Comparison of ENCODE assay signal across 1 cellular context in the genomic region with DNA sequence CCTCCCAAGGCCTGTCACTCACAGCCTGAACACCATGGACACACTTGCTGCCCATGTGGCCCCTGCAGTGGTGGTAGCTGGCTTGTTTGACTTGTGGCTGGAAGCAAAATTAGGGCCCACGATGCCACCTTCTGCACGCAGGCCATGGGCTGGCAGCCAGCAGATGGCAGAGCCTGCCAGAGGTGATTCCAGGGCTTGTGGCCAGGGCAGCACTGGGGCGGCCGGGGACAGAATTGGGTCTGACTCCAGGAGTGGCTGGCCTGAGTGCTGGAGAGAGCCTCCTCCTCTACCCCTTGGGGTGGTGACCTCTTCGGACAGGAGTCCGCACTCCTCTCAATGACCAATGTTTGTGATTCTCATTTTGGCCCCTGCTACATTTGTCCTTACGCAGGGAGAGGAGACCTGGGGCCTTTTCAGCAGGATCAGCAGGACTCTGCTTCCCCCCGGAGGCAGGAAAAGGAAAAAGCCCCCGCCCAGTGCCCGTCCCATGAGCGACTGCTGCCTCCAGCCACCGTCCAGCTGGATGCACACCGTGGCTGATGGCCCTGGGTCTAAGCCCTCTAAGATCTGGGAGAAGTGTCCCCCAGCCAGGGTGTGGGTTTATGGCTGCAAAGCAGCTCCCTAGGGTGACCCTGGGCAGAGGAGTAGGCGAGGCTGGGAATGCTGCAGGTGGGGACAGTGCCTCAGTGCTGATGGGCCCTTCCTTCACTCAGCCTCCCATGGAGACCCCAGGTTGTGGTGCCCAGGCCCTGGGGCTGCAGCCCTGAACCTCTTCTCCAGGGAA.
TF ChIP-seq lines count a peak whose summit lies in the region.

No MANE protein-coding gene starts in this region.

TF ChIP-seq in HepG2, 621 proteins besides CTCF, POLR2A, EP300 and RAD21 (continued from another document and continues in another):
- no peak for TF ChIP-seq ZBTB39 (CRISPR knock-in tag; IDR thresholded peaks at IDR 0.05)
- TF ChIP-seq ZEB1 (IDR thresholded peaks at IDR 0.05; ENCODE audit: insufficient replicate concordance, low read depth) = no peak
- peak; percentile 97 for TF ChIP-seq HIC2 (CRISPR knock-in tag; IDR thresholded peaks at IDR 0.05; ENCODE audit: low read depth)
- TF ChIP-seq ATF5 (CRISPR knock-in tag; IDR thresholded peaks at IDR 0.05; ENCODE audit: low read depth) = no peak
- no peak for TF ChIP-seq MTF1 (CRISPR knock-in tag; IDR thresholded peaks at IDR 0.05)
- no peak for TF ChIP-seq ZNF569 (CRISPR knock-in tag; IDR thresholded peaks at IDR 0.05; ENCODE audit: borderline replicate concordance)
- no peak for TF ChIP-seq ZNF570 (CRISPR knock-in tag; IDR thresholded peaks at IDR 0.05; ENCODE audit: borderline replicate concordance)
- TF ChIP-seq, protein P1, sequence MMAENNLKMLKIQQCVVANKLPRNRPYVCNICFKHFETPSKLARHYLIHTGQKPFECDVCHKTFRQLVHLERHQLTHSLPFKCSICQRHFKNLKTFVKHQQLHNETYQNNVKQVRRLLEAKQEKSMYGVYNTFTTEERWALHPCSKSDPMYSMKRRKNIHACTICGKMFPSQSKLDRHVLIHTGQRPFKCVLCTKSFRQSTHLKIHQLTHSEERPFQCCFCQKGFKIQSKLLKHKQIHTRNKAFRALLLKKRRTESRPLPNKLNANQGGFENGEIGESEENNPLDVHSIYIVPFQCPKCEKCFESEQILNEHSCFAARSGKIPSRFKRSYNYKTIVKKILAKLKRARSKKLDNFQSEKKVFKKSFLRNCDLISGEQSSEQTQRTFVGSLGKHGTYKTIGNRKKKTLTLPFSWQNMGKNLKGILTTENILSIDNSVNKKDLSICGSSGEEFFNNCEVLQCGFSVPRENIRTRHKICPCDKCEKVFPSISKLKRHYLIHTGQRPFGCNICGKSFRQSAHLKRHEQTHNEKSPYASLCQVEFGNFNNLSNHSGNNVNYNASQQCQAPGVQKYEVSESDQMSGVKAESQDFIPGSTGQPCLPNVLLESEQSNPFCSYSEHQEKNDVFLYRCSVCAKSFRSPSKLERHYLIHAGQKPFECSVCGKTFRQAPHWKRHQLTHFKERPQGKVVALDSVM (CRISPR knock-in tag; IDR thresholded peaks at IDR 0.05) = peak; percentile 63; the same call in 1 of the 2 replicates
- TF ChIP-seq MXD1 (CRISPR knock-in tag; IDR thresholded peaks at IDR 0.05) = no peak
- TF ChIP-seq TFDP1 (CRISPR knock-in tag; IDR thresholded peaks at IDR 0.05; ENCODE audit: borderline replicate concordance) = no peak
- TF ChIP-seq GATA4 (IDR thresholded peaks at IDR 0.05; ENCODE audit: borderline replicate concordance, low read depth) = no peak
- TF ChIP-seq TCF12 (IDR thresholded peaks at IDR 0.05) = no peak
- no peak for TF ChIP-seq TCF12 (CRISPR knock-in tag; IDR thresholded peaks at IDR 0.05)
- TF ChIP-seq REPIN1 (CRISPR knock-in tag; IDR thresholded peaks at IDR 0.05; ENCODE audit: borderline replicate concordance, low read depth) = 0 out of 2 replicates have a peak, but pooled peaks have one; percentile 36
- TF ChIP-seq NCOR1 (IDR thresholded peaks at IDR 0.05; ENCODE audit: borderline replicate concordance, low read length) = no peak
- no peak for TF ChIP-seq ZFP36L1 (CRISPR knock-in tag; IDR thresholded peaks at IDR 0.05)
- TF ChIP-seq, protein P2, sequence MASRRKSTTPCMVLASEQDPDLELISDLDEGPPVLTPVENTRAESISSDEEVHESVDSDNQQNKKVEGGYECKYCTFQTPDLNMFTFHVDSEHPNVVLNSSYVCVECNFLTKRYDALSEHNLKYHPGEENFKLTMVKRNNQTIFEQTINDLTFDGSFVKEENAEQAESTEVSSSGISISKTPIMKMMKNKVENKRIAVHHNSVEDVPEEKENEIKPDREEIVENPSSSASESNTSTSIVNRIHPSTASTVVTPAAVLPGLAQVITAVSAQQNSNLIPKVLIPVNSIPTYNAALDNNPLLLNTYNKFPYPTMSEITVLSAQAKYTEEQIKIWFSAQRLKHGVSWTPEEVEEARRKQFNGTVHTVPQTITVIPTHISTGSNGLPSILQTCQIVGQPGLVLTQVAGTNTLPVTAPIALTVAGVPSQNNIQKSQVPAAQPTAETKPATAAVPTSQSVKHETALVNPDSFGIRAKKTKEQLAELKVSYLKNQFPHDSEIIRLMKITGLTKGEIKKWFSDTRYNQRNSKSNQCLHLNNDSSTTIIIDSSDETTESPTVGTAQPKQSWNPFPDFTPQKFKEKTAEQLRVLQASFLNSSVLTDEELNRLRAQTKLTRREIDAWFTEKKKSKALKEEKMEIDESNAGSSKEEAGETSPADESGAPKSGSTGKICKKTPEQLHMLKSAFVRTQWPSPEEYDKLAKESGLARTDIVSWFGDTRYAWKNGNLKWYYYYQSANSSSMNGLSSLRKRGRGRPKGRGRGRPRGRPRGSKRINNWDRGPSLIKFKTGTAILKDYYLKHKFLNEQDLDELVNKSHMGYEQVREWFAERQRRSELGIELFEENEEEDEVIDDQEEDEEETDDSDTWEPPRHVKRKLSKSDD (CRISPR knock-in tag; IDR thresholded peaks at IDR 0.05; ENCODE audit: low read depth) = no peak
- 0 out of 2 replicates have a peak, but pooled peaks have one; percentile 32 for TF ChIP-seq SRY (CRISPR knock-in tag; IDR thresholded peaks at IDR 0.05)
- TF ChIP-seq STAT5B (CRISPR knock-in tag; IDR thresholded peaks at IDR 0.05) = no peak
- TF ChIP-seq, protein P3, sequence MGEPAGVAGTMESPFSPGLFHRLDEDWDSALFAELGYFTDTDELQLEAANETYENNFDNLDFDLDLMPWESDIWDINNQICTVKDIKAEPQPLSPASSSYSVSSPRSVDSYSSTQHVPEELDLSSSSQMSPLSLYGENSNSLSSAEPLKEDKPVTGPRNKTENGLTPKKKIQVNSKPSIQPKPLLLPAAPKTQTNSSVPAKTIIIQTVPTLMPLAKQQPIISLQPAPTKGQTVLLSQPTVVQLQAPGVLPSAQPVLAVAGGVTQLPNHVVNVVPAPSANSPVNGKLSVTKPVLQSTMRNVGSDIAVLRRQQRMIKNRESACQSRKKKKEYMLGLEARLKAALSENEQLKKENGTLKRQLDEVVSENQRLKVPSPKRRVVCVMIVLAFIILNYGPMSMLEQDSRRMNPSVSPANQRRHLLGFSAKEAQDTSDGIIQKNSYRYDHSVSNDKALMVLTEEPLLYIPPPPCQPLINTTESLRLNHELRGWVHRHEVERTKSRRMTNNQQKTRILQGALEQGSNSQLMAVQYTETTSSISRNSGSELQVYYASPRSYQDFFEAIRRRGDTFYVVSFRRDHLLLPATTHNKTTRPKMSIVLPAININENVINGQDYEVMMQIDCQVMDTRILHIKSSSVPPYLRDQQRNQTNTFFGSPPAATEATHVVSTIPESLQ (CRISPR knock-in tag; conservative IDR thresholded peaks at IDR 0.05) = no peak
- TF ChIP-seq, protein P4, sequence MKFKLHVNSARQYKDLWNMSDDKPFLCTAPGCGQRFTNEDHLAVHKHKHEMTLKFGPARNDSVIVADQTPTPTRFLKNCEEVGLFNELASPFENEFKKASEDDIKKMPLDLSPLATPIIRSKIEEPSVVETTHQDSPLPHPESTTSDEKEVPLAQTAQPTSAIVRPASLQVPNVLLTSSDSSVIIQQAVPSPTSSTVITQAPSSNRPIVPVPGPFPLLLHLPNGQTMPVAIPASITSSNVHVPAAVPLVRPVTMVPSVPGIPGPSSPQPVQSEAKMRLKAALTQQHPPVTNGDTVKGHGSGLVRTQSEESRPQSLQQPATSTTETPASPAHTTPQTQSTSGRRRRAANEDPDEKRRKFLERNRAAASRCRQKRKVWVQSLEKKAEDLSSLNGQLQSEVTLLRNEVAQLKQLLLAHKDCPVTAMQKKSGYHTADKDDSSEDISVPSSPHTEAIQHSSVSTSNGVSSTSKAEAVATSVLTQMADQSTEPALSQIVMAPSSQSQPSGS (CRISPR knock-in tag; IDR thresholded peaks at IDR 0.05) = 0 out of 2 replicates have a peak, but pooled peaks have one; percentile 54
- no peak for TF ChIP-seq ZNF737 (CRISPR knock-in tag; IDR thresholded peaks at IDR 0.05; ENCODE audit: borderline replicate concordance)
- TF ChIP-seq ZBTB10 (CRISPR knock-in tag; IDR thresholded peaks at IDR 0.05; ENCODE audit: borderline replicate concordance) = no peak
- TF ChIP-seq SP140L (CRISPR knock-in tag; IDR thresholded peaks at IDR 0.05; ENCODE audit: borderline replicate concordance) = no peak
- TF ChIP-seq FOXO4 (CRISPR knock-in tag; conservative IDR thresholded peaks at IDR 0.05) = 0 out of 2 replicates have a peak, but pooled peaks have one; percentile 8
- TF ChIP-seq MAFF (IDR thresholded peaks at IDR 0.05; ENCODE audit: low read depth, low read length) = no peak
- 0 out of 2 replicates have a peak, but pooled peaks have one; percentile 19 for TF ChIP-seq KAT7 (CRISPR knock-in tag; IDR thresholded peaks at IDR 0.05; ENCODE audit: borderline replicate concordance)
- TF ChIP-seq RXRA (CRISPR knock-in tag; IDR thresholded peaks at IDR 0.05) = 0 out of 2 replicates have a peak, but pooled peaks have one; percentile 42
- TF ChIP-seq ZNF562 (CRISPR knock-in tag; IDR thresholded peaks at IDR 0.05; ENCODE audit: borderline replicate concordance) = no peak
- TF ChIP-seq, protein P5, sequence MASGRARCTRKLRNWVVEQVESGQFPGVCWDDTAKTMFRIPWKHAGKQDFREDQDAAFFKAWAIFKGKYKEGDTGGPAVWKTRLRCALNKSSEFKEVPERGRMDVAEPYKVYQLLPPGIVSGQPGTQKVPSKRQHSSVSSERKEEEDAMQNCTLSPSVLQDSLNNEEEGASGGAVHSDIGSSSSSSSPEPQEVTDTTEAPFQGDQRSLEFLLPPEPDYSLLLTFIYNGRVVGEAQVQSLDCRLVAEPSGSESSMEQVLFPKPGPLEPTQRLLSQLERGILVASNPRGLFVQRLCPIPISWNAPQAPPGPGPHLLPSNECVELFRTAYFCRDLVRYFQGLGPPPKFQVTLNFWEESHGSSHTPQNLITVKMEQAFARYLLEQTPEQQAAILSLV (CRISPR knock-in tag; IDR thresholded peaks at IDR 0.05; ENCODE audit: borderline replicate concordance) = no peak
